12 cellular contexts compared by ENCODE assay signal in the genomic region with DNA sequence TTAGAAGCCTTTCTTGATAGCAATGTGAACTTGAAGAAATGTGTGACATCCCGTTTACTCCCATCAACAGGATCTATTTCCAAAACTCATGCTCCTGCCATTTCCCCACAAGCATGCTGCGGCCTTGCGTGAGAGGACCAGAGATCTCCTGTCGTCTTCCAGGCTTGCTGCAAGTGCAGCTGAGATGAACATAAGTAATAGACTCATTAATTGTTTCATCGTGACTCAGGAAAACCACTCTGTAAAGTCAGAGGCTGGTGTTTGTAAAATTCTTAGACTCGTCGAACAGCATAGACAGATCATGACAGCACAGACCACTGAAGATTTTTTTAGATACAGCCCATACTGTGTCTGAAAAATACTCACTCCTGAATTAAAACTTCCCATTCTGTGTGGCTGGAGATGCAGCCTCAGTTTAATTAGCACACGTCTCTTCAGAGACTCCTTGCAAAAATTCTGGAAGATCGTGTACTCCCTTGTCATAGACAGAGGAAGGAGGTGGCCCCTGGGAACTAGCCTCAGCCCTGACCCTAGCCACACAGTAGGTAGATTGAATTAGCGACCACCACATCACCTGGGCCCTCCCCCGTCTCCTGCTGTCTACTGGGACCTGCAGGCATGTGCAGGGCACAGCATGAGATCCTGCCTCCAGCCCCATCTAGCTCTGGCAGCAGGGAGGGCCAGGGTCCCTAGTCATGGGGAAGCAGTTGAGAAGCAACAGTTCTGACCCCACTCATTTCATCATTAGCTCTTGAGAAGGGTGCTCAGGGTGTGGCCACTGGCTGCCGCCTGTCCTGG.
DNase-seq lines count a peak whose midpoint lies in the region; ATAC-seq lines count a peak whose summit lies in the region.
"Had no signal": no experiment of that assay in that cellular context is flagged by ENCODE, and none has a peak within 500 bp of the region (broad histone marks: within the 10 kb centered on the region; RNA-seq: fewer than 3 reads in every experiment).

No MANE protein-coding gene starts in this region.

- no peaks in the 10 kb centered on the region for H3K9me3 Mint-ChIP-seq in activated CD8-positive, alpha-beta memory T cell treated with anti-CD3 and anti-CD28 coated beads, Interleukin-2, amount 10 ng/mL, durations not matched to agents 7 days and 5 days (ENCODE audit: low read depth)
- H3K9me3 Mint-ChIP-seq in activated T-helper 1 cell treated with anti-CD3 and anti-CD28 coated beads, Interleukin-12 subunit alpha, Interleukin-12 subunit beta, Interleukin-2, Interleukin-4 antibody, amounts not matched to agents 30 ng/mL and 10 ng/mL and 1 ng/mL, durations not matched to agents 14 hours and 24 hours and 36 hours = no peaks in the 10 kb centered on the region
- H3K9me3 Mint-ChIP-seq: mesothelial cell of epicardium had no signal

- no peak overlapping the region for H3K4me3 ChIP-seq in H7 (ENCODE audit: insufficient read depth, low read depth, low read length)
- no peak overlapping the region for H3K4me3 ChIP-seq in skeletal muscle satellite cell (ENCODE audit: low read length)
- H3K4me3 ChIP-seq: SJCRH30 had no signal

- peak overlapping the region; percentile 60 for H3K27ac Mint-ChIP-seq in activated CD8-positive, alpha-beta memory T cell treated with anti-CD3 and anti-CD28 coated beads, Interleukin-2, amount 10 ng/mL, durations not matched to agents 7 days and 5 days
- H3K27ac Mint-ChIP-seq in activated T-helper 1 cell treated with anti-CD3 and anti-CD28 coated beads, Interleukin-12 subunit alpha, Interleukin-12 subunit beta, Interleukin-2, Interleukin-4 antibody, amounts not matched to agents 30 ng/mL and 10 ng/mL and 1 ng/mL, durations not matched to agents 14 hours and 24 hours and 36 hours = peak overlapping the region; percentile 79
- H3K27ac Mint-ChIP-seq: mesothelial cell of epicardium had no signal

- no peaks in the 10 kb centered on the region for H3K27me3 Mint-ChIP-seq in activated CD8-positive, alpha-beta memory T cell treated with anti-CD3 and anti-CD28 coated beads, Interleukin-2, amount 10 ng/mL, durations not matched to agents 7 days and 5 days
- H3K27me3 Mint-ChIP-seq in activated T-helper 1 cell treated with anti-CD3 and anti-CD28 coated beads, Interleukin-12 subunit alpha, Interleukin-12 subunit beta, Interleukin-2, Interleukin-4 antibody, amounts not matched to agents 30 ng/mL and 10 ng/mL and 1 ng/mL, durations not matched to agents 14 hours and 24 hours and 36 hours (ENCODE audit: insufficient read depth) = no peaks in the 10 kb centered on the region

- intact Hi-C loops in activated T-helper 1 cell treated with anti-CD3 and anti-CD28 coated beads, Interleukin-12 subunit alpha, Interleukin-12 subunit beta, Interleukin-2, Interleukin-4 antibody, amounts not matched to agents 30 ng/mL and 10 ng/mL and 1 ng/mL, durations not matched to agents 14 hours and 24 hours and 36 hours (cut with micrococcal nuclease) = no loop called here

- H3K4me2 ChIP-seq in skeletal muscle satellite cell (ENCODE audit: low read length) = peak overlapping the region; percentile 10

- CTCF ChIA-PET in activated CD8-positive, alpha-beta memory T cell treated with anti-CD3 and anti-CD28 coated beads, Interleukin-2, amount 10 ng/mL, durations not matched to agents 7 days and 5 days (lab: Charles Lee) = interaction anchor here (0.9 kb wide), 1 partner anchor 96 kb away, joined by 3 read pairs; no protein-coding TSS in a partner anchor

- DNase-seq in activated CD8-positive, alpha-beta memory T cell treated with anti-CD3 and anti-CD28 coated beads, Interleukin-2, amount 10 ng/mL, durations not matched to agents 7 days and 5 days = no peak
- DNase-seq in activated CD8-positive, alpha-beta memory T cell treated with anti-CD3 and anti-CD28 coated beads for 24 hours = no peak
- DNase-seq in H7 (peak; percentile 34), HK-2 (ENCODE audit: unreplicated experiment) (no peak), NCI-H146 treated with DMSO at 0.1 percent for 48 hours (lab: John Stamatoyannopoulos, UW; ENCODE audit: unreplicated experiment) (no peak)
- no peak for DNase-seq in activated T-helper 1 cell treated with anti-CD3 and anti-CD28 coated beads, Interleukin-12 subunit alpha, Interleukin-12 subunit beta, Interleukin-2, Interleukin-4 antibody, amounts not matched to agents 30 ng/mL and 10 ng/mL and 1 ng/mL, durations not matched to agents 14 hours and 24 hours and 36 hours (ENCODE audit: low spot score)
- no peak for DNase-seq in effector CD8-positive, alpha-beta T cell (lab: John Stamatoyannopoulos, UW)
- DNase-seq: GDM1, SJCRH30 had no signal

- no peak for ATAC-seq in activated CD8-positive, alpha-beta memory T cell treated with anti-CD3 and anti-CD28 coated beads, Interleukin-2, amount 10 ng/mL, durations not matched to agents 7 days and 5 days
- ATAC-seq: HCT116 had no signal

- peaks cover 50% of the 10 kb centered on the region for H3K4me1 Mint-ChIP-seq in activated CD8-positive, alpha-beta memory T cell treated with anti-CD3 and anti-CD28 coated beads, Interleukin-2, amount 10 ng/mL, durations not matched to agents 7 days and 5 days
- H3K4me1 Mint-ChIP-seq in activated T-helper 1 cell treated with anti-CD3 and anti-CD28 coated beads, Interleukin-12 subunit alpha, Interleukin-12 subunit beta, Interleukin-2, Interleukin-4 antibody, amounts not matched to agents 30 ng/mL and 10 ng/mL and 1 ng/mL, durations not matched to agents 14 hours and 24 hours and 36 hours (ENCODE audit: low read depth) = peaks cover 42% of the 10 kb centered on the region

- no peaks in the 10 kb centered on the region for H3K9me3 ChIP-seq in skeletal muscle satellite cell (replicated peaks; ENCODE audit: low read length)
- H3K9me3 ChIP-seq: SJCRH30 had no signal

- H3K36me3 ChIP-seq in H7 (replicated peaks; ENCODE audit: control insufficient read depth, insufficient read depth, low read length) = no peaks in the 10 kb centered on the region
- H3K36me3 ChIP-seq in skeletal muscle satellite cell (ENCODE audit: insufficient read depth, low read length) = no peaks in the 10 kb centered on the region
- H3K36me3 ChIP-seq: SJCRH30 had no signal

- H3K36me3 Mint-ChIP-seq in activated CD8-positive, alpha-beta memory T cell treated with anti-CD3 and anti-CD28 coated beads, Interleukin-2, amount 10 ng/mL, durations not matched to agents 7 days and 5 days = peaks cover 31% of the 10 kb centered on the region
- H3K36me3 Mint-ChIP-seq in activated T-helper 1 cell treated with anti-CD3 and anti-CD28 coated beads, Interleukin-12 subunit alpha, Interleukin-12 subunit beta, Interleukin-2, Interleukin-4 antibody, amounts not matched to agents 30 ng/mL and 10 ng/mL and 1 ng/mL, durations not matched to agents 14 hours and 24 hours and 36 hours (ENCODE audit: low read depth) = peaks cover 20% of the 10 kb centered on the region
- H3K36me3 Mint-ChIP-seq: mesothelial cell of epicardium had no signal

- H3K27me3 ChIP-seq in H7 (ENCODE audit: control insufficient read depth, insufficient read depth, low read length) (no peaks in the 10 kb centered on the region), skeletal muscle satellite cell (ENCODE audit: control insufficient read depth, insufficient read depth, low read length) (no peaks in the 10 kb centered on the region)
- H3K27me3 ChIP-seq: SJCRH30 had no signal

- peaks cover 22% of the 10 kb centered on the region for H3K4me1 ChIP-seq in skeletal muscle satellite cell (ENCODE audit: control insufficient read depth, insufficient read depth, low read length)

- no peak overlapping the region for H3K4me3 Mint-ChIP-seq in activated CD8-positive, alpha-beta memory T cell treated with anti-CD3 and anti-CD28 coated beads, Interleukin-2, amount 10 ng/mL, durations not matched to agents 7 days and 5 days
- H3K4me3 Mint-ChIP-seq in activated T-helper 1 cell treated with anti-CD3 and anti-CD28 coated beads, Interleukin-12 subunit alpha, Interleukin-12 subunit beta, Interleukin-2, Interleukin-4 antibody, amounts not matched to agents 30 ng/mL and 10 ng/mL and 1 ng/mL, durations not matched to agents 14 hours and 24 hours and 36 hours = peak overlapping the region; percentile 16
- H3K4me3 Mint-ChIP-seq: mesothelial cell of epicardium had no signal

- no peak overlapping the region for H3K9ac ChIP-seq in skeletal muscle satellite cell (ENCODE audit: low read depth, low read length)
